Comparison of ENCODE assay signal across 12 cellular contexts in the genomic region with DNA sequence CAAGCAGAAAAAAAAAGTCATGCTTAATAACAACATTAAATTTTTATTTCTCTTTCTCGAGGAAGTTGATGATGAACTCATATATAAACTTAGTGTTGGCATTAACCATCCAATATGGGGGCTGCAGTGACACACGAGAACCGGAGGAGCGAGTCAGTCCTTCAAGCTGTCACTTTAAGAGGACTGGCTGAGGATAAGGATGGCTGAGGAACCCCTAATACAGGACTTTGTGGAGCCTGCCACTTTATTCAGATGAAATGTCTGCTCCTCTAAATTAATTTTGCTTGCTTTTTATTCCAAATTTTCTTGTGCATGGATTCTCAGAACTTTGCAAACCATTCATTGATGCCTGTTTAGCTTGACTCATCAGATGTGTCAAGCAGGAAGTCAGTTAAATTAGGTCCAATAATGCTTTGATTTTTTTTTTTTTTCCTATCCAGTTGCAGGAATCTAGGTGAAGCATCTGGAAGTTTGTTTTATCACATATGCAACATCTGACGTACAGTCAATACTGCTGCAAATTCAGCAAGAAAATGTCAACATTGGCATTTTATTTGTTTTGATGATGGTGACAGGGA.
"Had no signal": no experiment of that assay in that cellular context is flagged by ENCODE, and none has a peak within 500 bp of the region (broad histone marks: within the 10 kb centered on the region; RNA-seq: fewer than 3 reads in every experiment).

No MANE protein-coding gene starts in this region.

- ATAC-seq: mucosa of descending colon, upper lobe of right lung had no signal

- H3K9me3 ChIP-seq: mucosa of descending colon, sigmoid colon, testis, upper lobe of right lung had no signal

- H3K36me3 ChIP-seq: sigmoid colon, upper lobe of right lung had no signal

- H3K4me3 ChIP-seq: mucosa of descending colon, sigmoid colon, testis, upper lobe of right lung had no signal

- DNase-seq: activated B cell treated with CpG ODN at 0.5 μM for 24 hours; activated effector memory CD4-positive, alpha-beta T cell treated with Interleukin-2 at 50 U/mL for 16 hours; cerebellar nuclear complex; dermis blood vessel endothelial cell; hypothalamus; mucosa of descending colon; nephron progenitor cell; sigmoid colon; stimulated activated CD4-positive, alpha-beta T cell treated with anti-CD3 and anti-CD28 coated beads, Interleukin-4, amount 100 ng/mL, for 1 hour; stimulated activated CD8-positive, alpha-beta memory T cell treated with anti-CD3 and anti-CD28 coated beads, Interleukin-4, amount 100 ng/mL, for 48 hours; testis had no signal

- H3K27me3 ChIP-seq: testis had no signal

- H3K27ac ChIP-seq: sigmoid colon, testis, upper lobe of right lung had no signal

- H3K4me1 ChIP-seq: testis, upper lobe of right lung had no signal
